Comparison of ENCODE assay signal across 8 cellular contexts in genomic region chr3:113275876-113276580, GRCh38.
DNase-seq lines count a peak whose midpoint lies in the region; ATAC-seq and TF ChIP-seq lines count a peak whose summit lies in the region.

No MANE protein-coding gene starts in this region.

- peaks cover 6 to 45% (median 9%) of the 10 kb centered on the region in 3 donors for H3K4me1 ChIP-seq in esophagus squamous epithelium
- H3K4me1 ChIP-seq in naive thymus-derived CD4-positive, alpha-beta T cell (ENCODE audit: control insufficient read depth in 2 of 2, insufficient read depth in 2 of 2, low read length in 2 of 2): no peaks in the 10 kb centered on the region

- H3K9me3 Mint-ChIP-seq in naive thymus-derived CD4-positive, alpha-beta T cell: peaks cover 0 to 1% (median 0%) of the 10 kb centered on the region in 11 donors

- POLR2A ChIA-PET in naive thymus-derived CD4-positive, alpha-beta T cell (lab: Charles Lee): no interaction called here

- no peaks in the 10 kb centered on the region for H3K9me3 ChIP-seq in esophagus squamous epithelium
- H3K9me3 ChIP-seq in naive thymus-derived CD4-positive, alpha-beta T cell (ENCODE audit: control insufficient read depth in 2 of 3, low read length in 3 of 3): no peaks in the 10 kb centered on the region

- H3K36me3 ChIP-seq in esophagus squamous epithelium: peaks cover 10 to 84% (median 13%) of the 10 kb centered on the region in 3 donors
- H3K36me3 ChIP-seq in naive thymus-derived CD4-positive, alpha-beta T cell (ENCODE audit: control insufficient read depth in 2 of 3, insufficient read depth in 3 of 3, low read length in 3 of 3): no peaks in the 10 kb centered on the region

- peaks cover 0 to 9% (median 6%) of the 10 kb centered on the region in 5 donors for H3K27me3 Mint-ChIP-seq in naive thymus-derived CD4-positive, alpha-beta T cell

- H3K27ac ChIP-seq in esophagus squamous epithelium: peak overlapping the region; percentile 22 to 86 (median 82)
- H3K27ac ChIP-seq in naive thymus-derived CD4-positive, alpha-beta T cell (ENCODE audit: low read depth, low read length): no peak overlapping the region

- peak overlapping the region in 5 of 10 donors; percentile 1 to 63 (median 38) for H3K4me3 Mint-ChIP-seq in naive thymus-derived CD4-positive, alpha-beta T cell

- peak overlapping the region in 1 of 9 donors; percentile 15 for H3K27ac Mint-ChIP-seq in naive thymus-derived CD4-positive, alpha-beta T cell

- TF ChIP-seq POLR2A in esophagus squamous epithelium (IDR thresholded peaks at IDR 0.05): no peak

- no peaks in the 10 kb centered on the region for H3K36me3 Mint-ChIP-seq in naive thymus-derived CD4-positive, alpha-beta T cell

- CTCF ChIA-PET in naive thymus-derived CD4-positive, alpha-beta T cell (lab: Charles Lee): interaction anchor here (1.0 kb wide), 1 partner anchor 632 kb away, joined by 3 read pairs; no protein-coding TSS in a partner anchor

- in situ Hi-C loops in G401 (cut with HindIII; ENCODE audit: low sequenced_read_pairs): no loop called here

- intact Hi-C loops in esophagus squamous epithelium (cut with DNase I): no loop called here
- intact Hi-C loops in naive thymus-derived CD4-positive, alpha-beta T cell (cut with micrococcal nuclease): loop anchor here in 1 of 2 donors (1.0 kb wide), 1 partner anchor 137 kb away; no protein-coding TSS in a partner anchor

- ATAC-seq in GM19438 (IDR thresholded peaks at IDR 0.05; ENCODE audit: low read depth, unreplicated experiment) (peak; percentile 86), HG03460 (IDR thresholded peaks at IDR 0.05; ENCODE audit: unreplicated experiment) (peak; percentile 76)
- peak; percentile 78 for ATAC-seq in naive thymus-derived CD4-positive, alpha-beta T cell

- DNase-seq in CD1c-positive myeloid dendritic cell (ENCODE audit: extremely low spot score) (peak; percentile 85), SHP77 (lab: John Stamatoyannopoulos, UW) (peak; percentile 20 to 36), esophagus squamous epithelium (lab: John Stamatoyannopoulos, UW) (no peak), D341Med (ENCODE audit: low spot score) (no peak), G401 (ENCODE audit: low spot score) (no peak)
- DNase-seq in naive thymus-derived CD4-positive, alpha-beta T cell: no peak

- no peaks in the 10 kb centered on the region for H3K27me3 ChIP-seq in esophagus squamous epithelium
- no peaks in the 10 kb centered on the region for H3K27me3 ChIP-seq in naive thymus-derived CD4-positive, alpha-beta T cell (ENCODE audit: control insufficient read depth in 2 of 2, insufficient read depth in 2 of 2, low read length in 2 of 2)

- TF ChIP-seq CTCF in esophagus squamous epithelium (IDR thresholded peaks at IDR 0.05): peak in 1 of 6 experiments; percentile 21

- peaks cover 4 to 11% (median 7%) of the 10 kb centered on the region in 7 donors for H3K4me1 Mint-ChIP-seq in naive thymus-derived CD4-positive, alpha-beta T cell

- WGBS in esophagus squamous epithelium, 2 donors: 22 to 52% methylated on average over 6 to 14 of the region's 14 CpGs

- H3K4me3 ChIP-seq in esophagus squamous epithelium: peak overlapping the region in 3 of 4 donors; percentile 9 to 52 (median 27)
- H3K4me3 ChIP-seq in naive thymus-derived CD4-positive, alpha-beta T cell (ENCODE audit: low read length): no peak overlapping the region

Comparison
In these comparisons a context has a peak if more than half of its experiments do, and no peak if none do; other contexts are left out.
1. DNase-seq: peak in CD1c-positive myeloid dendritic cell (single experiment) and SHP77 (2 of 2); none in esophagus squamous epithelium (single experiment), naive thymus-derived CD4-positive, alpha-beta T cell (0 of 9), D341Med (single experiment) and G401 (single experiment).
2. Peak in every context shown above with its lines, with median percentiles within 50 percentile points of each other: ATAC-seq.